1 cellular context compared by ENCODE assay signal in the genomic region with DNA sequence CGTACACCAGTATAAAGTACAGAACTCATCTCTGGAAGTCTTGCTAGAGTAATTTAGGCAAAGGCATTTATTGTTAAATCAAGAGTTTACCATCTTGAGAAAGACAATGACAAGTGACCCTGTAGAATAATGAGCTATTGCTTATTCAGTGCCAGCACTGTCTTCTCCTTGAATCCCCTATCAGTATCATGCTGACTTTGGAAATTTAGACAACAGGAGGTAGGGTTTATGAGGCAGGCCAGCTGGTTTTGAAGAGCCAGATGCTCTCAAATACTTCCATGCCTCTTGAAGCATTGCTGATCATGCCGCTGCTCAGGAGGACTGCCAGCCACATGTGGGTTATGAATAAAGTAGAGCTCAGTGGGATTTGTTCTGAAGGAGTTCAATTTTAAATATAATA.
TF ChIP-seq lines count a peak whose summit lies in the region.

No MANE protein-coding gene starts in this region.

TF ChIP-seq in GM23338, 12 proteins besides CTCF, POLR2A, EP300 and RAD21 (continued from another document):
- TF ChIP-seq, protein P1, sequence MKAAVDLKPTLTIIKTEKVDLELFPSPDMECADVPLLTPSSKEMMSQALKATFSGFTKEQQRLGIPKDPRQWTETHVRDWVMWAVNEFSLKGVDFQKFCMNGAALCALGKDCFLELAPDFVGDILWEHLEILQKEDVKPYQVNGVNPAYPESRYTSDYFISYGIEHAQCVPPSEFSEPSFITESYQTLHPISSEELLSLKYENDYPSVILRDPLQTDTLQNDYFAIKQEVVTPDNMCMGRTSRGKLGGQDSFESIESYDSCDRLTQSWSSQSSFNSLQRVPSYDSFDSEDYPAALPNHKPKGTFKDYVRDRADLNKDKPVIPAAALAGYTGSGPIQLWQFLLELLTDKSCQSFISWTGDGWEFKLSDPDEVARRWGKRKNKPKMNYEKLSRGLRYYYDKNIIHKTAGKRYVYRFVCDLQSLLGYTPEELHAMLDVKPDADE (IDR thresholded peaks at IDR 0.05) = no peak
- TF ChIP-seq POLR2AphosphoS5 (IDR thresholded peaks at IDR 0.05; ENCODE audit: low read depth) (no peak), ZNF331 (CRISPR knock-in tag; IDR thresholded peaks at IDR 0.05; ENCODE audit: low read depth) (no peak), EZH2 (IDR thresholded peaks at IDR 0.05; ENCODE audit: low read depth, unreplicated experiment) (no peak), NANOG (IDR thresholded peaks at IDR 0.05; ENCODE audit: borderline replicate concordance) (no peak), JUNB (IDR thresholded peaks at IDR 0.05; ENCODE audit: unreplicated experiment) (no peak)
- TF ChIP-seq, protein P2, sequence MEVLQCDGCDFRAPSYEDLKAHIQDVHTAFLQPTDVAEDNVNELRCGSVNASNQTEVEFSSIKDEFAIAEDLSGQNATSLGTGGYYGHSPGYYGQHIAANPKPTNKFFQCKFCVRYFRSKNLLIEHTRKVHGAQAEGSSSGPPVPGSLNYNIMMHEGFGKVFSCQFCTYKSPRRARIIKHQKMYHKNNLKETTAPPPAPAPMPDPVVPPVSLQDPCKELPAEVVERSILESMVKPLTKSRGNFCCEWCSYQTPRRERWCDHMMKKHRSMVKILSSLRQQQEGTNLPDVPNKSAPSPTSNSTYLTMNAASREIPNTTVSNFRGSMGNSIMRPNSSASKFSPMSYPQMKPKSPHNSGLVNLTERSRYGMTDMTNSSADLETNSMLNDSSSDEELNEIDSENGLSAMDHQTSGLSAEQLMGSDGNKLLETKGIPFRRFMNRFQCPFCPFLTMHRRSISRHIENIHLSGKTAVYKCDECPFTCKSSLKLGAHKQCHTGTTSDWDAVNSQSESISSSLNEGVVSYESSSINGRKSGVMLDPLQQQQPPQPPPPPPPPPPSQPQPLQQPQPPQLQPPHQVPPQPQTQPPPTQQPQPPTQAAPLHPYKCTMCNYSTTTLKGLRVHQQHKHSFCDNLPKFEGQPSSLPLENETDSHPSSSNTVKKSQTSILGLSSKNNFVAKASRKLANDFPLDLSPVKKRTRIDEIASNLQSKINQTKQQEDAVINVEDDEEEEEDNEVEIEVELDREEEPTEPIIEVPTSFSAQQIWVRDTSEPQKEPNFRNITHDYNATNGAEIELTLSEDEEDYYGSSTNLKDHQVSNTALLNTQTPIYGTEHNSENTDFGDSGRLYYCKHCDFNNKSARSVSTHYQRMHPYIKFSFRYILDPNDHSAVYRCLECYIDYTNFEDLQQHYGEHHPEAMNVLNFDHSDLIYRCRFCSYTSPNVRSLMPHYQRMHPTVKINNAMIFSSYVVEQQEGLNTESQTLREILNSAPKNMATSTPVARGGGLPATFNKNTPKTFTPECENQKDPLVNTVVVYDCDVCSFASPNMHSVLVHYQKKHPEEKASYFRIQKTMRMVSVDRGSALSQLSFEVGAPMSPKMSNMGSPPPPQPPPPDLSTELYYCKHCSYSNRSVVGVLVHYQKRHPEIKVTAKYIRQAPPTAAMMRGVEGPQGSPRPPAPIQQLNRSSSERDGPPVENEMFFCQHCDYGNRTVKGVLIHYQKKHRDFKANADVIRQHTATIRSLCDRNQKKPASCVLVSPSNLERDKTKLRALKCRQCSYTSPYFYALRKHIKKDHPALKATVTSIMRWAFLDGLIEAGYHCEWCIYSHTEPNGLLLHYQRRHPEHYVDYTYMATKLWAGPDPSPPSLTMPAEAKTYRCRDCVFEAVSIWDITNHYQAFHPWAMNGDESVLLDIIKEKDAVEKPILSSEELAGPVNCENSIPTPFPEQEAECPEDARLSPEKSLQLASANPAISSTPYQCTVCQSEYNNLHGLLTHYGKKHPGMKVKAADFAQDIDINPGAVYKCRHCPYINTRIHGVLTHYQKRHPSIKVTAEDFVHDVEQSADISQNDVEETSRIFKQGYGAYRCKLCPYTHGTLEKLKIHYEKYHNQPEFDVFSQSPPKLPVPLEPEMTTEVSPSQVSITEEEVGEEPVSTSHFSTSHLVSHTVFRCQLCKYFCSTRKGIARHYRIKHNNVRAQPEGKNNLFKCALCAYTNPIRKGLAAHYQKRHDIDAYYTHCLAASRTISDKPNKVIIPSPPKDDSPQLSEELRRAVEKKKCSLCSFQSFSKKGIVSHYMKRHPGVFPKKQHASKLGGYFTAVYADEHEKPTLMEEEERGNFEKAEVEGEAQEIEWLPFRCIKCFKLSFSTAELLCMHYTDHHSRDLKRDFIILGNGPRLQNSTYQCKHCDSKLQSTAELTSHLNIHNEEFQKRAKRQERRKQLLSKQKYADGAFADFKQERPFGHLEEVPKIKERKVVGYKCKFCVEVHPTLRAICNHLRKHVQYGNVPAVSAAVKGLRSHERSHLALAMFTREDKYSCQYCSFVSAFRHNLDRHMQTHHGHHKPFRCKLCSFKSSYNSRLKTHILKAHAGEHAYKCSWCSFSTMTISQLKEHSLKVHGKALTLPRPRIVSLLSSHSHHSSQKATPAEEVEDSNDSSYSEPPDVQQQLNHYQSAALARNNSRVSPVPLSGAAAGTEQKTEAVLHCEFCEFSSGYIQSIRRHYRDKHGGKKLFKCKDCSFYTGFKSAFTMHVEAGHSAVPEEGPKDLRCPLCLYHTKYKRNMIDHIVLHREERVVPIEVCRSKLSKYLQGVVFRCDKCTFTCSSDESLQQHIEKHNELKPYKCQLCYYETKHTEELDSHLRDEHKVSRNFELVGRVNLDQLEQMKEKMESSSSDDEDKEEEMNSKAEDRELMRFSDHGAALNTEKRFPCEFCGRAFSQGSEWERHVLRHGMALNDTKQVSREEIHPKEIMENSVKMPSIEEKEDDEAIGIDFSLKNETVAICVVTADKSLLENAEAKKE (CRISPR knock-in tag; IDR thresholded peaks at IDR 0.05) = no peak
- TF ChIP-seq, protein P3, sequence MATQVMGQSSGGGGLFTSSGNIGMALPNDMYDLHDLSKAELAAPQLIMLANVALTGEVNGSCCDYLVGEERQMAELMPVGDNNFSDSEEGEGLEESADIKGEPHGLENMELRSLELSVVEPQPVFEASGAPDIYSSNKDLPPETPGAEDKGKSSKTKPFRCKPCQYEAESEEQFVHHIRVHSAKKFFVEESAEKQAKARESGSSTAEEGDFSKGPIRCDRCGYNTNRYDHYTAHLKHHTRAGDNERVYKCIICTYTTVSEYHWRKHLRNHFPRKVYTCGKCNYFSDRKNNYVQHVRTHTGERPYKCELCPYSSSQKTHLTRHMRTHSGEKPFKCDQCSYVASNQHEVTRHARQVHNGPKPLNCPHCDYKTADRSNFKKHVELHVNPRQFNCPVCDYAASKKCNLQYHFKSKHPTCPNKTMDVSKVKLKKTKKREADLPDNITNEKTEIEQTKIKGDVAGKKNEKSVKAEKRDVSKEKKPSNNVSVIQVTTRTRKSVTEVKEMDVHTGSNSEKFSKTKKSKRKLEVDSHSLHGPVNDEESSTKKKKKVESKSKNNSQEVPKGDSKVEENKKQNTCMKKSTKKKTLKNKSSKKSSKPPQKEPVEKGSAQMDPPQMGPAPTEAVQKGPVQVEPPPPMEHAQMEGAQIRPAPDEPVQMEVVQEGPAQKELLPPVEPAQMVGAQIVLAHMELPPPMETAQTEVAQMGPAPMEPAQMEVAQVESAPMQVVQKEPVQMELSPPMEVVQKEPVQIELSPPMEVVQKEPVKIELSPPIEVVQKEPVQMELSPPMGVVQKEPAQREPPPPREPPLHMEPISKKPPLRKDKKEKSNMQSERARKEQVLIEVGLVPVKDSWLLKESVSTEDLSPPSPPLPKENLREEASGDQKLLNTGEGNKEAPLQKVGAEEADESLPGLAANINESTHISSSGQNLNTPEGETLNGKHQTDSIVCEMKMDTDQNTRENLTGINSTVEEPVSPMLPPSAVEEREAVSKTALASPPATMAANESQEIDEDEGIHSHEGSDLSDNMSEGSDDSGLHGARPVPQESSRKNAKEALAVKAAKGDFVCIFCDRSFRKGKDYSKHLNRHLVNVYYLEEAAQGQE (IDR thresholded peaks at IDR 0.05; ENCODE audit: unreplicated experiment) = no peak
